10 cellular contexts compared by ENCODE assay signal in the genomic region with DNA sequence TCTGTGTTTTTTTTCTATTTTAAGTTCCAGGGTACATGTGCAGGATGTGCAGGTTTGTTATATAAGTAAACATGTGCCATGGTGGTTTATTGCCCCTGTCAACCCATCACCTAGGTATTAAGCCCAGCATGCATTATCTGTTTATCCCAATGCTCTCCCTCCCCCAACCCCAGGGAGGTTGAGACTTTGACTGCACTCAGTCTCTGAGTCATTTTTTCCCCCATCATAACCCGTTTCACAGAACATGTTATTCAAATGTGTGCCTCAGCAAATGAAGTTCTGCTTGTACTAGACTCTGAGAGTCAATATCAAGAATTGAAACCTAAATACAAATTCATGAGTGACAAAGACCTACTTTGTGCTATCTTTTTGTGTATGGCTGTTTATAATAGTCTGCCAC.
DNase-seq lines count a peak whose midpoint lies in the region; ATAC-seq lines count a peak whose summit lies in the region.
"Had no signal": no experiment of that assay in that cellular context is flagged by ENCODE, and none has a peak within 500 bp of the region (broad histone marks: within the 10 kb centered on the region; RNA-seq: fewer than 3 reads in every experiment).

No MANE protein-coding gene starts in this region.

- ATAC-seq in HG03280 (IDR thresholded peaks at IDR 0.05; ENCODE audit: unreplicated experiment): peak; percentile 62

- DNase-seq in activated CD4-positive, alpha-beta T cell treated with anti-CD3 and anti-CD28 coated beads for 48 hours: peak; percentile 38
- DNase-seq in activated CD4-positive, alpha-beta T cell treated with anti-CD3 and anti-CD28 coated beads, Interleukin-2, amount 50 U/mL, for 1 hour: no peak
- peak; percentile 37 for DNase-seq in activated naive CD4-positive, alpha-beta T cell treated with anti-CD3 and anti-CD28 coated beads, Interleukin-2, amount 50 U/mL, for 16 hours
- peak; percentile 31 for DNase-seq in stimulated activated CD4-positive, alpha-beta T cell treated with anti-CD3 and anti-CD28 coated beads, Interleukin-4, amount 100 ng/mL, for 24 hours
- DNase-seq in AG08395 (ENCODE audit: low spot score): no peak
- DNase-seq in NCI-H774 (lab: John Stamatoyannopoulos, UW): no peak
- DNase-seq in superior temporal gyrus (ENCODE audit: extremely low spot score): no peak
- DNase-seq: left ventricle myocardium inferior, NCI-H510A treated with DMSO at 0.1 percent for 48 hours had no signal

Comparison
In these comparisons a context has a peak if more than half of its experiments do, and no peak if none do; other contexts are left out.
1. DNase-seq: peak in activated CD4-positive, alpha-beta T cell treated with anti-CD3 and anti-CD28 coated beads for 48 hours (single experiment), activated naive CD4-positive, alpha-beta T cell treated with anti-CD3 and anti-CD28 coated beads, Interleukin-2, amount 50 U/mL, for 16 hours (single experiment) and stimulated activated CD4-positive, alpha-beta T cell treated with anti-CD3 and anti-CD28 coated beads, Interleukin-4, amount 100 ng/mL, for 24 hours (single experiment); none in activated CD4-positive, alpha-beta T cell treated with anti-CD3 and anti-CD28 coated beads, Interleukin-2, amount 50 U/mL, for 1 hour (single experiment), AG08395 (single experiment), NCI-H774 (single experiment) and superior temporal gyrus (single experiment).